Comparison of ENCODE assay signal across 13 cellular contexts in the genomic region with DNA sequence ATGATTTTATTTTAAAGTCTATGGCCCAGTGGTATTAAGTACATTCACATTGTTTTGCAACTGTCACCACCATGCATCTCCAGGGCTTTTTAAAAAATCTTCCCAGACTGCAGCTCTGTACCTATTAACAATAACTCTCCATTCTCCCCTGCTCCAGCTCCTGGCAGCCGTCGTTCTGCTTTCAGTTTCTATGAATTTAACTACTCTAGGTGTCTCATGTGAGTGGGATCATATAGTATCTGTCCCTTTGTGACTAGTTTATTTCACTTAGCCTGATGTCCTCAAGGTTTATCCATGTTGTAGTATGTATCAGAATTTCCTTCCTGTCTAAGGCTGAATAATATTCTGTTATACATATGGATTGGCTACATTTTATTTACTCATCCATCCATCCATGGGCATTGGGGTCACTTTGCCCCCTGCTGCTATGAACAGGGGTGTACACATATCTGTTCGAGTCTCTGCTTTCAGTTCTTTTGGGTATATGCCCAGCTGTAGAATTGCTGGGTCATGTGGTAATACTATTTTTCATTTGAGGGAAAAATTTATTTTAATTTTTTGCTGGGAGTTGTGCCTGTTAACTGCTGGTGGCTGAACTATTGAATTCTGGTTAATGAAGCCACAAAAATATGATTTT.
A peak's percentile ranks its signal among the peaks of the same experiment; 100 is the strongest.
DNase-seq lines count a peak whose midpoint lies in the region; ATAC-seq and TF ChIP-seq lines count a peak whose summit lies in the region.
"Had no signal": no experiment of that assay in that cellular context is flagged by ENCODE, and none has a peak within 500 bp of the region (broad histone marks: within the 10 kb centered on the region; RNA-seq: fewer than 3 reads in every experiment).

No MANE protein-coding gene starts in this region.

- H3K36me3 ChIP-seq in spleen = peaks cover 0 to 13% (median 0%) of the 10 kb centered on the region in 6 donors

- no peak for DNase-seq in stimulated activated naive CD8-positive, alpha-beta T cell treated with anti-CD3 and anti-CD28 coated beads, Interleukin-15, amount 100 ng/mL, for 72 hours
- DNase-seq in stimulated activated naive CD8-positive, alpha-beta T cell treated with anti-CD3 and anti-CD28 coated beads, Interleukin-15, Interleukin-2, amounts not matched to agents 100 U/mL and 50 U/mL, for 24 hours = no peak
- DNase-seq in epithelial cell of proximal tubule (ENCODE audit: low read depth) = no peak
- DNase-seq in SHP77 (lab: John Stamatoyannopoulos, UW) = no peak
- no peak for DNase-seq in HCEC 1CT
- DNase-seq in HuH-7 (ENCODE audit: low spot score) = no peak
- DNase-seq in spleen = no peak
- DNase-seq: activated CD4-positive, alpha-beta memory T cell treated with anti-CD3 and anti-CD28 coated beads, Interleukin-2, amount 10 ng/mL, durations not matched to agents 7 days and 5 days; body of pancreas; naive B cell; NCI-H1694; stimulated activated CD4-positive, alpha-beta T cell treated with anti-CD3 and anti-CD28 coated beads, Interleukin-1b, Interleukin-23, amount 100 ng/mL, for 48 hours had no signal

- TF ChIP-seq CTCF in epithelial cell of proximal tubule (conservative IDR thresholded peaks at IDR 0.05; ENCODE audit: low read depth, low read length) (peak; percentile 15), spleen (IDR thresholded peaks at IDR 0.05 in 8 of 11, conservative IDR thresholded peaks at IDR 0.05 in 3 of 11) (no peak)

- H3K27me3 Mint-ChIP-seq in stimulated activated naive CD8-positive, alpha-beta T cell treated with anti-CD3 and anti-CD28 coated beads, Interleukin-15, amount 100 ng/mL, for 72 hours = no peaks in the 10 kb centered on the region
- H3K27me3 Mint-ChIP-seq: activated CD4-positive, alpha-beta memory T cell treated with anti-CD3 and anti-CD28 coated beads, Interleukin-2, amount 10 ng/mL, durations not matched to agents 7 days and 5 days; naive B cell had no signal

- peak; percentile 47 for ATAC-seq in stimulated activated naive CD8-positive, alpha-beta T cell treated with anti-CD3 and anti-CD28 coated beads, Interleukin-15, amount 100 ng/mL, for 72 hours
- ATAC-seq in stimulated activated naive CD8-positive, alpha-beta T cell treated with anti-CD3 and anti-CD28 coated beads, Interleukin-15, Interleukin-2, amounts not matched to agents 100 U/mL and 50 U/mL, for 24 hours = no peak
- peak; percentile 52 for ATAC-seq in HG03066 (IDR thresholded peaks at IDR 0.05; ENCODE audit: low read depth, unreplicated experiment)
- ATAC-seq: body of pancreas had no signal

- H3K9me3 ChIP-seq in spleen = no peaks in the 10 kb centered on the region
- H3K9me3 ChIP-seq: body of pancreas had no signal

- H3K4me1 Mint-ChIP-seq in stimulated activated naive CD8-positive, alpha-beta T cell treated with anti-CD3 and anti-CD28 coated beads, Interleukin-15, amount 100 ng/mL, for 72 hours = peaks cover 5% of the 10 kb centered on the region
- H3K4me1 Mint-ChIP-seq: naive B cell had no signal

- no peak overlapping the region for H3K27ac Mint-ChIP-seq in stimulated activated naive CD8-positive, alpha-beta T cell treated with anti-CD3 and anti-CD28 coated beads, Interleukin-15, amount 100 ng/mL, for 72 hours
- H3K27ac Mint-ChIP-seq: activated CD4-positive, alpha-beta memory T cell treated with anti-CD3 and anti-CD28 coated beads, Interleukin-2, amount 10 ng/mL, durations not matched to agents 7 days and 5 days had no signal

- H3K27ac ChIP-seq in spleen = no peak overlapping the region
- H3K27ac ChIP-seq: body of pancreas had no signal

- H3K9me3 Mint-ChIP-seq in stimulated activated naive CD8-positive, alpha-beta T cell treated with anti-CD3 and anti-CD28 coated beads, Interleukin-15, amount 100 ng/mL, for 72 hours = no peaks in the 10 kb centered on the region
- H3K9me3 Mint-ChIP-seq: activated CD4-positive, alpha-beta memory T cell treated with anti-CD3 and anti-CD28 coated beads, Interleukin-2, amount 10 ng/mL, durations not matched to agents 7 days and 5 days; naive B cell had no signal

- intact Hi-C loops in spleen (cut with DNase I; ENCODE audit: low total_unique reads) = no loop called here

- no peak overlapping the region for H3K4me3 Mint-ChIP-seq in stimulated activated naive CD8-positive, alpha-beta T cell treated with anti-CD3 and anti-CD28 coated beads, Interleukin-15, amount 100 ng/mL, for 72 hours
- H3K4me3 Mint-ChIP-seq: activated CD4-positive, alpha-beta memory T cell treated with anti-CD3 and anti-CD28 coated beads, Interleukin-2, amount 10 ng/mL, durations not matched to agents 7 days and 5 days; naive B cell had no signal

- WGBS in spleen, 5 donors = 47 to 58% (median 55%) methylated on average over 3 of the region's 3 CpGs

- no peak for TF ChIP-seq POLR2A in spleen (IDR thresholded peaks at IDR 0.05)

- peaks cover 0 to 12% (median 1%) of the 10 kb centered on the region in 6 donors for H3K4me1 ChIP-seq in spleen

- no peaks in the 10 kb centered on the region for H3K27me3 ChIP-seq in spleen (replicated peaks in 1 of 7)
- H3K27me3 ChIP-seq: body of pancreas had no signal

- H3K4me3 ChIP-seq in epithelial cell of proximal tubule (ENCODE audit: low read depth, low read length) (no peak overlapping the region), spleen (no peak overlapping the region)
- H3K4me3 ChIP-seq: body of pancreas had no signal
